ENCODE assay signal across 1 cellular context in genomic region chr4:73870260-73870659, GRCh38.
TF ChIP-seq lines count a peak whose summit lies in the region.

No MANE protein-coding gene starts in this region.

TF ChIP-seq in WTC11, 78 proteins besides CTCF, POLR2A, EP300 and RAD21 (continued from another document):
- no peak for TF ChIP-seq HMGXB4 (CRISPR knock-in tag; IDR thresholded peaks at IDR 0.05)
- TF ChIP-seq ESRRA (CRISPR knock-in tag; IDR thresholded peaks at IDR 0.05; ENCODE audit: borderline replicate concordance) = no peak
- TF ChIP-seq ZNF138 (CRISPR knock-in tag; conservative IDR thresholded peaks at IDR 0.05) = no peak
- no peak for TF ChIP-seq IRF2 (CRISPR knock-in tag; IDR thresholded peaks at IDR 0.05; ENCODE audit: borderline replicate concordance, low read depth)
- no peak for TF ChIP-seq ATF3 (CRISPR knock-in tag; conservative IDR thresholded peaks at IDR 0.05)
- TF ChIP-seq ZBTB43 (CRISPR knock-in tag; IDR thresholded peaks at IDR 0.05) = no peak
- no peak for TF ChIP-seq NFYB (CRISPR knock-in tag; conservative IDR thresholded peaks at IDR 0.05; ENCODE audit: low read depth)
- TF ChIP-seq ATF1 (CRISPR knock-in tag; IDR thresholded peaks at IDR 0.05) = no peak
- TF ChIP-seq ATF6 (CRISPR knock-in tag; IDR thresholded peaks at IDR 0.05) = no peak
- no peak for TF ChIP-seq PREB (CRISPR knock-in tag; IDR thresholded peaks at IDR 0.05; ENCODE audit: borderline replicate concordance)
- TF ChIP-seq NR3C1 (CRISPR knock-in tag; conservative IDR thresholded peaks at IDR 0.05; ENCODE audit: low read depth) = no peak
- no peak for TF ChIP-seq ZNF121 (CRISPR knock-in tag; IDR thresholded peaks at IDR 0.05)
